ENCODE assay signal across 23 cellular contexts in the genomic region with DNA sequence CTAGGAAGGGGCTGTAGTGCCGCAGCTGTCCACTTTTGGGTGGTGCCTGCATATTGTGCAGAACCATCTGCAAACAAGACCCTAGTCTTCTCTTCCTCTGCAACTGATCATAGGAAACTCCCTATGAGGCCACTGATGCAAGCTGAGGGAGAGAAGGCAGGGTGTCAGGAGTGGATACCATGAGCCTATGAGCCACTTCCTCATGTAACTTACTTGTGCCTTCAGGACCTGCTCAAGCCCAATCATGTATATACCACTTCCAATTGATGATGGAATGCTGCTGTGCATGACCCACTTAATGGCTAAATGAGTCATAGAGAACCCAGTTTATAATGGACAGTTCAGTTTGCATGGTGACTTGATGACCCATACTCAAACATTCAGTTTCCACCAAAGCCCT.
DNase-seq lines count a peak whose midpoint lies in the region; ATAC-seq, FAIRE-seq and TF ChIP-seq lines count a peak whose summit lies in the region.
"Had no signal": no experiment of that assay in that cellular context is flagged by ENCODE, and none has a peak within 500 bp of the region (broad histone marks: within the 10 kb centered on the region; RNA-seq: fewer than 3 reads in every experiment).

No MANE protein-coding gene starts in this region.

- DNase-seq in DMS53 (lab: John Stamatoyannopoulos, UW) (peak; percentile 4), DMS53 treated with DMSO at 0.1 percent for 48 hours (lab: John Stamatoyannopoulos, UW; ENCODE audit: unreplicated experiment) (no peak), HT1080 (ENCODE audit: low read depth) (peak; percentile 4), bronchial epithelial cell (ENCODE audit: low read depth) (peak; percentile 79), epithelial cell of prostate (ENCODE audit: low read depth, low spot score) (peak; percentile 6), H7 (no peak)
- DNase-seq: AML-193; Caco-2; Calu3; CD4-positive, alpha-beta T cell; CD8-positive, alpha-beta T cell; DMS79 treated with DMSO at 0.1 percent for 48 hours; GF-D8 had no signal

- ATAC-seq in GM19328 (IDR thresholded peaks at IDR 0.05; ENCODE audit: unreplicated experiment), result no peak
- ATAC-seq in GM18505 (IDR thresholded peaks at IDR 0.05; ENCODE audit: unreplicated experiment), result no peak
- ATAC-seq: A549; CD8-positive, alpha-beta T cell had no signal

- H3K27me3 ChIP-seq in bronchial epithelial cell (ENCODE audit: control insufficient read depth, insufficient read depth, low read length) (no peaks in the 10 kb centered on the region), H7 (ENCODE audit: control insufficient read depth, insufficient read depth, low read length) (no peaks in the 10 kb centered on the region)
- H3K27me3 ChIP-seq: BLaER1 treated with 17β-estradiol and CSF1 and Interleukin-3, amounts not matched to agents 10 nM and 100 nM had no signal

- H3K4me3 ChIP-seq in bronchial epithelial cell (ENCODE audit: low read depth, low read length) (no peak overlapping the region), H7 (ENCODE audit: insufficient read depth, low read depth, low read length) (no peak overlapping the region)
- H3K4me3 ChIP-seq: A549; BLaER1 treated with 17β-estradiol and CSF1 and Interleukin-3, amounts not matched to agents 10 nM and 100 nM had no signal

- no peak overlapping the region for H3K27ac ChIP-seq in epithelial cell of prostate
- H3K27ac ChIP-seq: 22Rv1; A549; BLaER1 treated with 17β-estradiol and CSF1 and Interleukin-3, amounts not matched to agents 10 nM and 100 nM; C4-2B had no signal

- no peak for TF ChIP-seq CTCF in bronchial epithelial cell (IDR thresholded peaks at IDR 0.05; ENCODE audit: insufficient read depth, low read length, severe bottlenecking)

- no peak for TF ChIP-seq POLR2A in GM18505 (IDR thresholded peaks at IDR 0.05; ENCODE audit: borderline replicate concordance, extremely low read depth, insufficient read depth, insufficient read length)

- H3K36me3 ChIP-seq in bronchial epithelial cell (ENCODE audit: control insufficient read depth, insufficient read depth, low read length) (no peaks in the 10 kb centered on the region), H7 (replicated peaks; ENCODE audit: control insufficient read depth, insufficient read depth, low read length) (no peaks in the 10 kb centered on the region)
- H3K36me3 ChIP-seq: BLaER1 treated with 17β-estradiol and CSF1 and Interleukin-3, amounts not matched to agents 10 nM and 100 nM had no signal

- FAIRE-seq in bronchial epithelial cell (lab: Jason Lieb, UNC), result no peak
- FAIRE-seq: A549, D721Med, G401.6, GM12891, GM18507 had no signal

Comparison
In these comparisons a context has a peak if more than half of its experiments do, and no peak if none do; other contexts are left out.
1. DNase-seq: peak in DMS53 (single experiment), HT1080 (single experiment), bronchial epithelial cell (single experiment) and epithelial cell of prostate (single experiment); none in DMS53 treated with DMSO at 0.1 percent for 48 hours (single experiment) and H7 (single experiment).